8 cellular contexts compared by ENCODE assay signal in genomic region chr9:4077499-4078102, GRCh38.
DNase-seq lines count a peak whose midpoint lies in the region; ATAC-seq lines count a peak whose summit lies in the region.

No MANE protein-coding gene starts in this region.

- peak; percentile 73 for DNase-seq in AG08395 (ENCODE audit: low spot score)
- peak; percentile 10 for DNase-seq in GM19238 (ENCODE audit: insufficient read length, low spot score)
- DNase-seq in NCI-H748 treated with DMSO at 0.1 percent for 48 hours (lab: John Stamatoyannopoulos, UW) = peak; percentile 25
- DNase-seq in activated naive CD4-positive, alpha-beta T cell treated with Interleukin-2 at 50 U/mL for 16 hours = peak; percentile 22
- peak; percentile 80 for DNase-seq in cardiac septum (ENCODE audit: low spot score)
- DNase-seq in smooth muscle cell of the brain vasculature (ENCODE audit: low read depth, low spot score) = peak; percentile 74
- DNase-seq in epidermal melanocyte (ENCODE audit: insufficient read length, low spot score) = no peak

- intact Hi-C loops in cardiac septum (cut with DNase I) = loop anchor here (10.0 kb wide), 1 partner anchor 127 kb away; no protein-coding TSS in a partner anchor

- ATAC-seq in GM18520 (IDR thresholded peaks at IDR 0.05; ENCODE audit: unreplicated experiment) = no peak
